Comparison of ENCODE assay signal across 1 cellular context in genomic region chr17:68435876-68436842, GRCh38.
TF ChIP-seq lines count a peak whose summit lies in the region.

No MANE protein-coding gene starts in this region.

TF ChIP-seq in HepG2, 621 proteins besides CTCF, POLR2A, EP300 and RAD21 (continued from another document and continues in another):
- TF ChIP-seq TMF1 (CRISPR knock-in tag; IDR thresholded peaks at IDR 0.05; ENCODE audit: low read depth) (no peak), MED8 (CRISPR knock-in tag; IDR thresholded peaks at IDR 0.05; ENCODE audit: insufficient replicate concordance) (no peak), SUZ12 (IDR thresholded peaks at IDR 0.05; ENCODE audit: low read depth, low read length) (no peak), AKAP8 (CRISPR knock-in tag; IDR thresholded peaks at IDR 0.05) (no peak), ZNF503 (CRISPR knock-in tag; IDR thresholded peaks at IDR 0.05) (no peak), LBX2 (CRISPR knock-in tag; IDR thresholded peaks at IDR 0.05; ENCODE audit: borderline replicate concordance) (no peak), PCBP2 (optimal IDR thresholded peaks at IDR 0.05; ENCODE audit: low read depth, low read length, poor library complexity, severe bottlenecking) (no peak), PAX8 (CRISPR knock-in tag; IDR thresholded peaks at IDR 0.05; ENCODE audit: borderline replicate concordance) (no peak), ZNF451 (CRISPR knock-in tag; IDR thresholded peaks at IDR 0.05) (no peak), ZNF781 (CRISPR knock-in tag; IDR thresholded peaks at IDR 0.05; ENCODE audit: borderline replicate concordance, not compliant biosample characterization) (peak; percentile 67), ZBTB44 (CRISPR knock-in tag; IDR thresholded peaks at IDR 0.05) (no peak), NPAS2 (CRISPR knock-in tag; IDR thresholded peaks at IDR 0.05; ENCODE audit: borderline replicate concordance) (no peak), MAFG (CRISPR knock-in tag; IDR thresholded peaks at IDR 0.05) (no peak), ZFYVE20 (CRISPR knock-in tag; IDR thresholded peaks at IDR 0.05; ENCODE audit: borderline replicate concordance, low read depth) (no peak), ZBTB14 (CRISPR knock-in tag; IDR thresholded peaks at IDR 0.05) (no peak), ZNF414 (CRISPR knock-in tag; IDR thresholded peaks at IDR 0.05) (no peak), AGO2 (optimal IDR thresholded peaks at IDR 0.05; ENCODE audit: low read depth, low read length) (no peak), EHMT2 (IDR thresholded peaks at IDR 0.05; ENCODE audit: borderline replicate concordance, low read depth, low read length) (no peak), HOXD1 (CRISPR knock-in tag; IDR thresholded peaks at IDR 0.05) (no peak), ZNF619 (CRISPR knock-in tag; IDR thresholded peaks at IDR 0.05) (peak; percentile 79; the same call in 1 of the 2 replicates), RNF2 (conservative IDR thresholded peaks at IDR 0.05; ENCODE audit: low read depth) (no peak), ZFP36 (IDR thresholded peaks at IDR 0.05; ENCODE audit: borderline replicate concordance, low read depth, low read length, partially characterized antibody) (no peak), ZNF362 (CRISPR knock-in tag; IDR thresholded peaks at IDR 0.05; ENCODE audit: borderline replicate concordance) (no peak), ZNF784 (CRISPR knock-in tag; IDR thresholded peaks at IDR 0.05; ENCODE audit: borderline replicate concordance) (0 out of 2 replicates have a peak, but pooled peaks have one; percentile 72), HMGXB3 (CRISPR knock-in tag; IDR thresholded peaks at IDR 0.05; ENCODE audit: borderline replicate concordance) (0 out of 2 replicates have a peak, but pooled peaks have one; percentile 58), PRDM4 (CRISPR knock-in tag; IDR thresholded peaks at IDR 0.05; ENCODE audit: borderline replicate concordance) (no peak), ATF7-NPFF (CRISPR knock-in tag; IDR thresholded peaks at IDR 0.05; ENCODE audit: low read depth) (no peak), BCL3 (CRISPR knock-in tag; IDR thresholded peaks at IDR 0.05) (0 out of 2 replicates have a peak, but pooled peaks have one; percentile 50), NFKB2 (CRISPR knock-in tag; IDR thresholded peaks at IDR 0.05; ENCODE audit: borderline replicate concordance) (no peak), MIER2 (CRISPR knock-in tag; IDR thresholded peaks at IDR 0.05) (0 out of 2 replicates have a peak, but pooled peaks have one; percentile 14), BCL6 (CRISPR knock-in tag; IDR thresholded peaks at IDR 0.05) (0 out of 2 replicates have a peak, but pooled peaks have one; percentile 2), EEA1 (CRISPR knock-in tag; IDR thresholded peaks at IDR 0.05; ENCODE audit: borderline replicate concordance) (0 out of 2 replicates have a peak, but pooled peaks have one; percentile 50), ZNF747 (CRISPR knock-in tag; IDR thresholded peaks at IDR 0.05; ENCODE audit: borderline replicate concordance) (no peak), HNRNPH1 (optimal IDR thresholded peaks at IDR 0.05; ENCODE audit: low read depth, low read length) (no peak), ZSCAN22 (CRISPR knock-in tag; IDR thresholded peaks at IDR 0.05) (no peak), HDAC6 (IDR thresholded peaks at IDR 0.05; ENCODE audit: low read depth, low read length) (no peak), YY1 (IDR thresholded peaks at IDR 0.05; ENCODE audit: insufficient read depth, insufficient replicate concordance, low read depth, low read length) (no peak), ZNF644 (CRISPR knock-in tag; IDR thresholded peaks at IDR 0.05; ENCODE audit: low read depth) (no peak), ZNF639 (CRISPR knock-in tag; conservative IDR thresholded peaks at IDR 0.05) (no peak), FOXP4 (CRISPR knock-in tag; IDR thresholded peaks at IDR 0.05) (no peak), ZNF768 (CRISPR knock-in tag; IDR thresholded peaks at IDR 0.05) (no peak; the same call in none of the 2 replicates)
